Comparison of ENCODE assay signal across 8 cellular contexts in genomic region chr17:21436883-21437615, GRCh38.
DNase-seq lines count a peak whose midpoint lies in the region; ATAC-seq and TF ChIP-seq lines count a peak whose summit lies in the region.
"Not testable (repeated sequence)": the region's sequence is repeated elsewhere in the genome, so short reads cannot be mapped to it uniquely, and the experiment has no call there.

No MANE protein-coding gene starts in this region.

- H3F3A ChIP-seq in GM23338 (replicated peaks; ENCODE audit: low read depth), result not testable (repeated sequence)

- H3K36me3 ChIP-seq in GM23338 (ENCODE audit: insufficient read depth); HEK293 (ENCODE audit: control insufficient read depth in 2 of 2, insufficient read depth in 1 of 2, low read length in 2 of 2); right atrium auricular region; aorta (ENCODE audit: control insufficient read depth in 1 of 2, insufficient read depth in 2 of 2, low read length in 1 of 2): not testable (repeated sequence)

- H3K27ac Mint-ChIP-seq in GM23338 (0 out of 2 replicates have a peak overlapping the region, but pooled peaks have one; percentile 11), neural crest cell (ENCODE audit: unreplicated experiment) (peak overlapping the region; percentile 73)
- H3K27ac Mint-ChIP-seq in stimulated activated memory B cell treated with anti-CD40 and anti-IgM and Interleukin-4, amounts not matched to agents 10 μg/mL and 1 μg/mL and 100 μg/mL, for 72 hours, result not testable (repeated sequence)

- not testable (repeated sequence) for H3K27me3 ChIP-seq in GM23338 (ENCODE audit: insufficient read depth); right atrium auricular region; aorta (ENCODE audit: control insufficient read depth in 1 of 2, insufficient read depth in 2 of 2, low read length in 1 of 2)

- not testable (repeated sequence) for H3K4me1 ChIP-seq in GM23338 (ENCODE audit: insufficient read depth); HEK293 (ENCODE audit: control insufficient read depth, insufficient read depth, low read length); right atrium auricular region; aorta (ENCODE audit: control insufficient read depth in 1 of 2, insufficient read depth in 2 of 2, low read length in 2 of 2)

- not testable (repeated sequence) for H3K79me2 ChIP-seq in GM23338 (replicated peaks; ENCODE audit: insufficient read depth)

- intact Hi-C loops in aorta (cut with DNase I), result not testable (repeated sequence)

- H3K4me2 ChIP-seq in GM23338, result not testable (repeated sequence)

- not testable (repeated sequence) for H3K4me3 ChIP-seq in GM23338; HEK293 (ENCODE audit: low read depth, low read length); coronary artery; right atrium auricular region; aorta (ENCODE audit: low read length in 2 of 2)

- CTCF ChIA-PET in HEK293 (lab: Yijun Ruan, JAX), result not testable (repeated sequence)

- not testable (repeated sequence) for H3K9me3 Mint-ChIP-seq in GM23338; neural crest cell; stimulated activated memory B cell treated with anti-CD40 and anti-IgM and Interleukin-4, amounts not matched to agents 10 μg/mL and 1 μg/mL and 100 μg/mL, for 72 hours

- not testable (repeated sequence) for H3K4me1 Mint-ChIP-seq in GM23338; neural crest cell; stimulated activated memory B cell treated with anti-CD40 and anti-IgM and Interleukin-4, amounts not matched to agents 10 μg/mL and 1 μg/mL and 100 μg/mL, for 72 hours

- WGBS in aorta, 2 donors, result 67 to 69% methylated on average over 11 to 13 of the region's 13 CpGs

- not testable (repeated sequence) for H4K20me1 ChIP-seq in GM23338 (replicated peaks; ENCODE audit: insufficient read depth)

- H3K27ac ChIP-seq in GM23338 (ENCODE audit: low read depth); HEK293 (ENCODE audit: extremely low read depth, low read depth, low read length); coronary artery; right atrium auricular region; aorta (ENCODE audit: low read depth in 1 of 2, low read length in 2 of 2): not testable (repeated sequence)

- TF ChIP-seq CTCF in GM23338 (conservative IDR thresholded peaks at IDR 0.05; ENCODE audit: low read depth in 2 of 2); HEK293 (tag by site-specific recombination; IDR thresholded peaks at IDR 0.05); coronary artery (IDR thresholded peaks at IDR 0.05); right atrium auricular region (IDR thresholded peaks at IDR 0.05); neural crest cell (conservative IDR thresholded peaks at IDR 0.05): not testable (repeated sequence)

- POLR2A ChIA-PET in HEK293 (lab: Yijun Ruan, JAX), result not testable (repeated sequence)

- not testable (repeated sequence) for H2AFZ ChIP-seq in GM23338

- not testable (repeated sequence) for H3K27me3 Mint-ChIP-seq in GM23338 (ENCODE audit: insufficient read depth, low read depth, poor library complexity); neural crest cell (ENCODE audit: low read depth); stimulated activated memory B cell treated with anti-CD40 and anti-IgM and Interleukin-4, amounts not matched to agents 10 μg/mL and 1 μg/mL and 100 μg/mL, for 72 hours

- H3K36me3 Mint-ChIP-seq in GM23338 (ENCODE audit: low read depth); neural crest cell (ENCODE audit: low read depth); stimulated activated memory B cell treated with anti-CD40 and anti-IgM and Interleukin-4, amounts not matched to agents 10 μg/mL and 1 μg/mL and 100 μg/mL, for 72 hours: not testable (repeated sequence)

- H3K9me2 ChIP-seq in GM23338 (ENCODE audit: insufficient read depth), result not testable (repeated sequence)

- ATAC-seq in GM23338, result peak; percentile 74
- peak; percentile 4 for ATAC-seq in stimulated activated memory B cell treated with anti-CD40 and anti-IgM and Interleukin-4, amounts not matched to agents 10 μg/mL and 1 μg/mL and 100 μg/mL, for 72 hours
- peak; percentile 23 for ATAC-seq in aorta (ENCODE audit: low FRiP score)

- H3K9me3 ChIP-seq in HEK293 (ENCODE audit: control insufficient read depth, insufficient read depth, low read depth, low read length); right atrium auricular region; aorta (ENCODE audit: control insufficient read depth, low read length): not testable (repeated sequence)

- not testable (repeated sequence) for H3K4me3 Mint-ChIP-seq in GM23338; neural crest cell; stimulated activated memory B cell treated with anti-CD40 and anti-IgM and Interleukin-4, amounts not matched to agents 10 μg/mL and 1 μg/mL and 100 μg/mL, for 72 hours

- not testable (repeated sequence) for DNase-seq in GM23338 (ENCODE audit: low spot score); neural crest cell (ENCODE audit: low read depth, low spot score); aorta
- DNase-seq in NCI-H69 (lab: John Stamatoyannopoulos, UW) (peak; percentile 23), coronary artery (ENCODE audit: low spot score) (peak; percentile 40), right atrium auricular region (ENCODE audit: low spot score) (peak; percentile 40)

TF ChIP-seq in HEK293, 187 proteins besides CTCF, POLR2A, EP300 and RAD21:
- TF ChIP-seq ZIC2 (tag by site-specific recombination; IDR thresholded peaks at IDR 0.05) (peak; percentile 77), GLIS1 (tag by site-specific recombination; IDR thresholded peaks at IDR 0.05) (peak; percentile 39)

Comparison
In these comparisons a context has a peak if more than half of its experiments do, and no peak if none do; other contexts are left out.
1. ATAC-seq: peak in every context shown above with its lines; median percentile 74 in GM23338; 23 in aorta; 4 in stimulated activated memory B cell treated with anti-CD40 and anti-IgM and Interleukin-4, amounts not matched to agents 10 μg/mL and 1 μg/mL and 100 μg/mL, for 72 hours.